In the genomic region with DNA sequence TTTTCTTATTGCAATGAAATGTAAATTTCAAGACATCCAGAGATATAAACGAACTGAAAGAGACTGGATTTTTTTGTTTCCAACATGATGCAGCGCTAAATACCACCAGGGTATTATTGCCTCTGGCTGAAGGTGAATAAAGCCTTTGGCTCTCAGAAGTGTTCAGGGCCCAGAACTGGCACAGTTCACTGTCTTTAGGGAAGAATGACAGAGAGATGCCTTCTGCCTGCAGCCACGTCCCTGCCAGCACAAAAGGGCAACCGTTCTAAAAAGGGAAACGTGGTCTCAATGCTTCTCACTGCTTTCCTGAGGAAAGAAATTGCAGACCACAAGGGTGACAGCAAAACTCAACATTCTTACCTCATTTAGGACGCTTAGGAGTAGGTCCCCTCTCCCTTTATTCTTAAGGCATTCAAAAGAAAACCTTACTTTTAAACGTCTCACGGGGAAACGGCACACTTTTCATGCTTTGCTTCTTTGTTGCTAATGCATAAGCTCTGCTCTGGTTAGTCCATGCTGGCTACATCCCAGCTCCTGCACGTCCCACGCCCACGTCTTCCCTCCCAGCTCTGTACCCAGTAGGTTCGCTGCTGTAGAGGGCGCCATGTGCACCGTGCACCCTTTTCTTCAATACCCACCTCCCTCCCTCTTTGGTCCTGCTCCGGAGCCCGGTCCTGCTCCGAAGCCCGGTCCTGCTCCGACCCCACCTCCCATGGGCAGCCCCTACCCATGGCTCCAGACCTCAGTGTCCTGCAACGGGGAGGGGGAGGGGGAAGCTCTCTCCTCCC, we compare ENCODE assay signal across 10 cellular contexts.
DNase-seq lines count a peak whose midpoint lies in the region; ATAC-seq and TF ChIP-seq lines count a peak whose summit lies in the region.
"Had no signal": no experiment of that assay in that cellular context is flagged by ENCODE, and none has a peak within 500 bp of the region (broad histone marks: within the 10 kb centered on the region; RNA-seq: fewer than 3 reads in every experiment).

No MANE protein-coding gene starts in this region.

- no peaks in the 10 kb centered on the region for H3K27me3 ChIP-seq in heart left ventricle
- H3K27me3 ChIP-seq in thoracic aorta (replicated peaks; ENCODE audit: insufficient read depth): no peaks in the 10 kb centered on the region
- no peaks in the 10 kb centered on the region for H3K27me3 ChIP-seq in sigmoid colon

- DNase-seq in Right ventricle myocardium inferior (ENCODE audit: missing footprints) (no peak), cardiac septum (ENCODE audit: low spot score) (no peak), NCI-H69 (lab: John Stamatoyannopoulos, UW) (peak; percentile 46), heart left ventricle (peak; percentile 31 to 57 (median 56)), thoracic aorta (ENCODE audit: low spot score) (no peak), sigmoid colon (no peak)
- DNase-seq in stimulated activated naive CD4-positive, alpha-beta T cell (lab: John Stamatoyannopoulos, UW): no peak
- DNase-seq: EL had no signal

- peak overlapping the region in 8 of 12 donors; percentile 24 to 66 (median 55) for H3K27ac ChIP-seq in heart left ventricle
- H3K27ac ChIP-seq in thoracic aorta: no peak overlapping the region
- H3K27ac ChIP-seq in sigmoid colon: no peak overlapping the region
- H3K27ac ChIP-seq: KMS-11 had no signal

- TF ChIP-seq CTCF in heart left ventricle (IDR thresholded peaks at IDR 0.05): peak in 3 of 12 donors; percentile 17 to 29 (median 24)
- TF ChIP-seq CTCF in thoracic aorta (IDR thresholded peaks at IDR 0.05): no peak
- no peak for TF ChIP-seq CTCF in sigmoid colon (IDR thresholded peaks at IDR 0.05)

- no peak for TF ChIP-seq EP300 in sigmoid colon (IDR thresholded peaks at IDR 0.05)

- H3K4me3 ChIP-seq in heart left ventricle (peak overlapping the region in 8 of 12 donors; percentile 2 to 42 (median 25)), thoracic aorta (peak overlapping the region; percentile 16), sigmoid colon (no peak overlapping the region)

- no peak for TF ChIP-seq POLR2A in heart left ventricle (IDR thresholded peaks at IDR 0.05)
- TF ChIP-seq POLR2A in sigmoid colon (IDR thresholded peaks at IDR 0.05): no peak

- no peaks in the 10 kb centered on the region for H3K36me3 ChIP-seq in heart left ventricle
- no peaks in the 10 kb centered on the region for H3K36me3 ChIP-seq in thoracic aorta
- H3K36me3 ChIP-seq in sigmoid colon: no peaks in the 10 kb centered on the region

- intact Hi-C loops in Right ventricle myocardium inferior (cut with DNase I): no loop called here
- intact Hi-C loops in cardiac septum (cut with DNase I): no loop called here
- intact Hi-C loops in heart left ventricle (cut with DNase I): no loop called here
- intact Hi-C loops in sigmoid colon (cut with DNase I): no loop called here

- 26 to 44% (median 42%) methylated on average over 21 of the region's 21 CpGs for WGBS in heart left ventricle, 4 donors
- 46 to 63% methylated on average over 21 of the region's 21 CpGs for WGBS in sigmoid colon, 2 donors

- H3K9me3 ChIP-seq in heart left ventricle (no peaks in the 10 kb centered on the region), thoracic aorta (no peaks in the 10 kb centered on the region), sigmoid colon (no peaks in the 10 kb centered on the region)

- H3K4me1 ChIP-seq in heart left ventricle (peaks cover 0 to 48% (median 33%) of the 10 kb centered on the region in 12 donors), thoracic aorta (ENCODE audit: control insufficient read depth in 1 of 2, low read depth in 2 of 2) (peaks cover 0 to 4% of the 10 kb centered on the region in 2 donors), sigmoid colon (peaks cover 0 to 9% (median 0%) of the 10 kb centered on the region in 4 donors)

- ATAC-seq in Right ventricle myocardium inferior: peak; percentile 53
- ATAC-seq in heart left ventricle: peak in 3 of 4 donors; percentile 70 to 80 (median 72)
- no peak for ATAC-seq in thoracic aorta (ENCODE audit: insufficient number of reproducible peaks, low FRiP score, low read depth)
- no peak for ATAC-seq in HG03457 (IDR thresholded peaks at IDR 0.05; ENCODE audit: unreplicated experiment)

Comparison
In these comparisons a context has a peak if more than half of its experiments do, and no peak if none do; other contexts are left out.
1. DNase-seq: peak in NCI-H69 (single experiment) and heart left ventricle (5 of 5); none in Right ventricle myocardium inferior (single experiment), cardiac septum (single experiment), thoracic aorta (single experiment), sigmoid colon (single experiment) and stimulated activated naive CD4-positive, alpha-beta T cell (0 of 6).
2. ATAC-seq: peak in Right ventricle myocardium inferior (single experiment) and heart left ventricle (3 of 4); none in thoracic aorta (single experiment) and HG03457 (single experiment).
3. H3K27ac ChIP-seq: peak in heart left ventricle (8 of 12); none in thoracic aorta (0 of 2) and sigmoid colon (0 of 4).
4. H3K4me3 ChIP-seq: peak in heart left ventricle (8 of 12) and thoracic aorta (single experiment); none in sigmoid colon (0 of 4).